Comparison of ENCODE assay signal across 8 cellular contexts in genomic region chr1:153922838-153923652, GRCh38. TPM values are rescaled to one million over a fixed set of nuclear protein-coding genes. Genes with fewer than 3 reads are reported as not detected.
DNase-seq lines count a peak whose midpoint lies in the region; ATAC-seq and TF ChIP-seq lines count a peak whose summit lies in the region.

TSS of gene GATAD2B (minus strand) at chr1:153922972. CDS start at chr1:153828347, 94,625 bp downstream.

- H3K4me3 ChIP-seq in PC-3 (ENCODE audit: low read length) = peak within 1 kb of the TSS; percentile 97
- peak within 1 kb of the TSS; percentile 88 to 97 for H3K4me3 ChIP-seq in mucosa of rectum (ENCODE audit: low read length in 2 of 2)

- H2AFZ ChIP-seq in PC-3 (ENCODE audit: low read length) = peak within 1 kb of the TSS; percentile 94

- peaks cover 28% of the 10 kb centered on the region for H4K20me1 ChIP-seq in PC-3 (ENCODE audit: low read length)

- peak; percentile 100 for DNase-seq in DMS114 treated with DMSO at 0.1 percent for 48 hours (lab: John Stamatoyannopoulos, UW; ENCODE audit: unreplicated experiment)
- DNase-seq in PC-3 = peak; percentile 100
- peak; percentile 97 for DNase-seq in activated T-cell treated with anti-CD3 and anti-CD28 coated beads for 48 hours (ENCODE audit: low read depth)
- peak; percentile 100 for DNase-seq in erythroblast (lab: John Stamatoyannopoulos, UW)
- DNase-seq in stimulated activated CD8-positive, alpha-beta memory T cell treated with anti-CD3 and anti-CD28 coated beads, Interleukin-4, amount 100 ng/mL, for 48 hours = peak; percentile 98

- H3K27ac ChIP-seq in PC-3 (ENCODE audit: low read length) = peak within 1 kb of the TSS; percentile 58
- peak within 1 kb of the TSS; percentile 89 for H3K27ac ChIP-seq in mucosa of rectum (ENCODE audit: low read depth in 2 of 2, low read length in 2 of 2)

- POLR2A ChIA-PET in PC-3 (lab: Charles Lee; ENCODE audit: unreplicated experiment) = interaction anchor here (0.6 to 1.2 kb wide), 9 partner anchors 23 to 571 kb away, joined by 3 to 11 read pairs (median 4); partner anchors contain the start of genes CREB3L4, DENND4B, RAB13 and SLC39A1

- peak within 1 kb of the TSS; percentile 86 for H3K9ac ChIP-seq in PC-3 (ENCODE audit: low read length)
- H3K9ac ChIP-seq in mucosa of rectum (ENCODE audit: low read depth in 1 of 2, low read length in 2 of 2) = peak within 1 kb of the TSS; percentile 76 to 97

- peaks cover 42% of the 10 kb centered on the region for H3K79me2 ChIP-seq in PC-3 (ENCODE audit: low read length)

- CTCF ChIA-PET in PC-3 (lab: Charles Lee) = interaction anchor here (0.6 to 1.3 kb wide), 5 partner anchors 24 to 289 kb away, joined by 3 to 9 read pairs (median 3); partner anchors contain the start of gene DENND4B

- H3F3A ChIP-seq in PC-3 (ENCODE audit: low read length, unreplicated experiment) = no peaks in the 10 kb centered on the region

- H3K9me3 ChIP-seq in PC-3 (ENCODE audit: low read length) (no peaks in the 10 kb centered on the region), mucosa of rectum (ENCODE audit: control insufficient read depth in 2 of 2, low read length in 2 of 2) (no peaks in the 10 kb centered on the region)

- no peaks in the 10 kb centered on the region; the same call in 1 of the 2 replicates for H3K36me3 ChIP-seq in PC-3 (ENCODE audit: low read depth, low read length)
- H3K36me3 ChIP-seq in mucosa of rectum (ENCODE audit: control insufficient read depth in 2 of 2, insufficient read depth in 2 of 2, low read length in 2 of 2) = no peaks in the 10 kb centered on the region

- peaks cover 30% of the 10 kb centered on the region for H3K4me1 ChIP-seq in PC-3 (ENCODE audit: insufficient read depth, low read length)
- H3K4me1 ChIP-seq in mucosa of rectum (ENCODE audit: control insufficient read depth in 2 of 2, insufficient read depth in 2 of 2, low read length in 2 of 2) = peaks cover 26 to 29% of the 10 kb centered on the region in 2 donors

- no peak for TF ChIP-seq RAD21 in Ishikawa (IDR thresholded peaks at IDR 0.05; ENCODE audit: low read depth)

- TF ChIP-seq EP300 in Ishikawa (IDR thresholded peaks at IDR 0.05; ENCODE audit: borderline replicate concordance) = 0 out of 2 replicates have a peak, but pooled peaks have one; percentile 12

- ATAC-seq in GM21576 (IDR thresholded peaks at IDR 0.05; ENCODE audit: unreplicated experiment) (peak; percentile 90), PC-3 (peak; percentile 92)

- H3K4me2 ChIP-seq in PC-3 (ENCODE audit: low read length) = peak within 1 kb of the TSS; percentile 90

- no TSS peak for BruUV-seq in PC-3 (replicated peaks; lab: Mats Ljungman, UMichigan)

- TF ChIP-seq CTCF in PC-3 (conservative IDR thresholded peaks at IDR 0.05; ENCODE audit: low read depth, low read length) = no peak

- intact Hi-C loops in PC-3 (cut with micrococcal nuclease) = loop anchor here (1.0 to 5.0 kb wide), 4 partner anchors 41 to 126 kb away; partner anchors contain the start of gene RAB13

- peak; percentile 71 for TF ChIP-seq POLR2A in erythroblast (IDR thresholded peaks at IDR 0.05; ENCODE audit: low read length)

- no peaks in the 10 kb centered on the region for H3K9me2 ChIP-seq in PC-3 (replicated peaks; ENCODE audit: low read length)

- H3K27me3 ChIP-seq in PC-3 (ENCODE audit: low read length) (no peaks in the 10 kb centered on the region), mucosa of rectum (ENCODE audit: control insufficient read depth in 2 of 2, insufficient read depth in 2 of 2, low read length in 2 of 2) (no peaks in the 10 kb centered on the region)

TF ChIP-seq in Ishikawa, 13 proteins besides CTCF, POLR2A, EP300 and RAD21:
- TF ChIP-seq YY1 (IDR thresholded peaks at IDR 0.05; ENCODE audit: low read depth) (peak; percentile 17; the same call in 1 of the 2 replicates), TAF1 (IDR thresholded peaks at IDR 0.05; ENCODE audit: low read depth) (peak; percentile 64), CREB1 (IDR thresholded peaks at IDR 0.05; ENCODE audit: low read depth) (no peak), MAX (IDR thresholded peaks at IDR 0.05) (peak; percentile 15), EGR1 (IDR thresholded peaks at IDR 0.05) (peak; percentile 83), NFIC (IDR thresholded peaks at IDR 0.05) (0 out of 2 replicates have a peak, but pooled peaks have one; percentile 15), USF1 (IDR thresholded peaks at IDR 0.05) (no peak), REST (IDR thresholded peaks at IDR 0.05; ENCODE audit: low read depth) (no peak), TEAD4 (IDR thresholded peaks at IDR 0.05) (peak; percentile 13; the same call in 1 of the 2 replicates), ZBTB7A (IDR thresholded peaks at IDR 0.05; ENCODE audit: low read depth) (no peak), TCF12 (IDR thresholded peaks at IDR 0.05; ENCODE audit: low read depth) (no peak)

RNA-seq across cellular contexts. Expression of gene GATAD2B, which starts in this region (rescaled TPM):
- 7.2 and 11.7 TPM in 2 replicates for total RNA-seq in PC-3 (2014; rRNA removed)

Comparison
In these comparisons a context has a peak if more than half of its experiments do, and no peak if none do; other contexts are left out.
1. Peak in every context shown above with its lines: DNase-seq, ATAC-seq, H3K4me3 ChIP-seq and H3K27ac ChIP-seq.